19 cellular contexts compared by ENCODE assay signal in genomic region chr3:45412731-45413130, GRCh38.
"Had no signal": no experiment of that assay in that cellular context is flagged by ENCODE, and none has a peak within 500 bp of the region (broad histone marks: within the 10 kb centered on the region; RNA-seq: fewer than 3 reads in every experiment).

No MANE protein-coding gene starts in this region.

- DNase-seq: activated CD4-positive, alpha-beta T cell treated with anti-CD3 and anti-CD28 coated beads, Interleukin-2, amount 10 ng/mL, durations not matched to agents 24 days and 14 days; activated CD8-positive, alpha-beta memory T cell treated with anti-CD3 and anti-CD28 coated beads, Interleukin-2, amount 50 U/mL, for 4 hours; activated CD8-positive, alpha-beta T cell treated with anti-CD3 and anti-CD28 coated beads, Interleukin-2, amount 10 ng/mL, durations not matched to agents 7 days and 5 days; activated effector memory CD4-positive, alpha-beta T cell treated with anti-CD3 and anti-CD28 coated beads, Interleukin-2, amount 50 U/mL, for 16 hours; activated T-cell treated with anti-CD3 and anti-CD28 coated beads, Interleukin-2, amount 50 U/mL, for 48 hours; amniotic stem cell; body of pancreas; caudate nucleus; esophagus squamous epithelium; hippocampal formation; mesendoderm; ovary; stimulated activated CD4-positive, alpha-beta T cell treated with anti-CD3 and anti-CD28 coated beads, Interleukin-12 subunit alpha, Interleukin-12 subunit beta, amount 100 ng/mL, for 4 hours; stimulated activated CD4-positive, alpha-beta T cell treated with anti-CD3 and anti-CD28 coated beads, Interleukin-2, amount 100 ng/mL, for 24 hours; T-helper 17 cell had no signal

- H3K4me3 Mint-ChIP-seq: activated CD4-positive, alpha-beta T cell treated with anti-CD3 and anti-CD28 coated beads, Interleukin-2, amount 10 ng/mL, durations not matched to agents 24 days and 14 days; activated CD8-positive, alpha-beta T cell treated with anti-CD3 and anti-CD28 coated beads, Interleukin-2, amount 10 ng/mL, durations not matched to agents 7 days and 5 days; activated naive CD4-positive, alpha-beta T cell treated with anti-CD3 and anti-CD28 coated beads, Interleukin-2, amount 50 U/mL, for 24 hours; stimulated activated effector memory CD8-positive, alpha-beta T cell treated with anti-CD3 and anti-CD28 coated beads, Interleukin-12 subunit alpha, Interleukin-12 subunit beta, amount 100 ng/mL, for 72 hours; T-helper 17 cell; WTC11 had no signal

- H3K27me3 Mint-ChIP-seq: activated CD4-positive, alpha-beta T cell treated with anti-CD3 and anti-CD28 coated beads, Interleukin-2, amount 10 ng/mL, durations not matched to agents 24 days and 14 days; activated naive CD4-positive, alpha-beta T cell treated with anti-CD3 and anti-CD28 coated beads, Interleukin-2, amount 50 U/mL, for 24 hours; T-helper 17 cell had no signal

- H3K4me1 Mint-ChIP-seq: activated naive CD4-positive, alpha-beta T cell treated with anti-CD3 and anti-CD28 coated beads, Interleukin-2, amount 50 U/mL, for 24 hours; T-helper 17 cell had no signal

- H3K27ac ChIP-seq: body of pancreas, coronary artery, esophagus squamous epithelium, ovary had no signal

- H3K27ac Mint-ChIP-seq: activated CD4-positive, alpha-beta T cell treated with anti-CD3 and anti-CD28 coated beads, Interleukin-2, amount 10 ng/mL, durations not matched to agents 24 days and 14 days; activated CD8-positive, alpha-beta T cell treated with anti-CD3 and anti-CD28 coated beads, Interleukin-2, amount 10 ng/mL, durations not matched to agents 7 days and 5 days; activated naive CD4-positive, alpha-beta T cell treated with anti-CD3 and anti-CD28 coated beads, Interleukin-2, amount 50 U/mL, for 24 hours; stimulated activated effector memory CD8-positive, alpha-beta T cell treated with anti-CD3 and anti-CD28 coated beads, Interleukin-12 subunit alpha, Interleukin-12 subunit beta, amount 100 ng/mL, for 72 hours; T-helper 17 cell; WTC11 had no signal

- H3K9me3 Mint-ChIP-seq: activated CD4-positive, alpha-beta T cell treated with anti-CD3 and anti-CD28 coated beads, Interleukin-2, amount 10 ng/mL, durations not matched to agents 24 days and 14 days; activated naive CD4-positive, alpha-beta T cell treated with anti-CD3 and anti-CD28 coated beads, Interleukin-2, amount 50 U/mL, for 24 hours; stimulated activated effector memory CD8-positive, alpha-beta T cell treated with anti-CD3 and anti-CD28 coated beads, Interleukin-12 subunit alpha, Interleukin-12 subunit beta, amount 100 ng/mL, for 72 hours had no signal

- H3K4me3 ChIP-seq: body of pancreas, coronary artery, esophagus squamous epithelium, ovary had no signal
